8 cellular contexts compared by ENCODE assay signal in the genomic region with DNA sequence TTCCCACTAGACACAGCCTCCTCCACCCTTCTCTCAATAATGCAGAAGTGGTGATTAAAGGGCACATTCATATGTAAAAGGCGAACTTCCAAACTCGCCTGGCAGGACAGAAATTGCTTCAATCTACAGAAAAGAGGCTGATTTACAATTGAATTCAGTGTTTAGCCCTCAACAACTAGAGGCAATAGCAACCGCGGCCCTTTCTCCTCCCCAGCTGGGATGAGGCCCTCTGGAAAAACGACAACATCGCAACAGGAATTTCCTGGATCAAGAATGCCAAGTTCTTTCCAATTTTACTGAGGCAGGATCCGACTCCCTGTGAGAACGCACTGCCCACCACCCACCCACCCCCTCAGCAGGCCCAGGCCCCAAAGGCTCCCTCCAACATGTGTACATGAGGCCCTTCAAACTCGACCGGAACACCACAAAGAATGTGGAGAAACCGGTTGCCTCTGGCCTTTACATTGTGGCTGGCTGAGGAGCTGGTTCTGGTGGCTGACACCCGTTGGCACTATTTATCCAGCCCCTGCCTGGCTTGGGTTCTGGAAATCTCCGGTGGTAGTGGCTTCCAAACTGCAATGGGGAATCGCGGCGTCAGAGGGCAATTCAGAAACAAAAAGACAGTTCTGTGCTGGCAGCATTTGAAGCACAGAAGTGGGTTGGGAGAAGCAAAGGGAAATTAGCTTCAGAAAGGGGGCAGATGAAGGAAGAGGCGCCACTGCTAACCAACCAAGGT. TPM values are rescaled to one million over a fixed set of nuclear protein-coding genes. Genes with fewer than 3 reads are reported as not detected.
A peak's percentile ranks its signal among the peaks of the same experiment; 100 is the strongest.
DNase-seq lines count a peak whose midpoint lies in the region; ATAC-seq, FAIRE-seq and TF ChIP-seq lines count a peak whose summit lies in the region.

No MANE protein-coding gene starts in this region.

- BruUV-seq in K562 (replicated peaks; lab: Mats Ljungman, UMichigan): no TSS peak

- FAIRE-seq in K562 (lab: Jason Lieb, UNC): no peak

- TF ChIP-seq CTCF in NB4 (IDR thresholded peaks at IDR 0.05; ENCODE audit: low read depth, low read length): no peak
- no peak for TF ChIP-seq CTCF in K562 (IDR thresholded peaks at IDR 0.05 in 2 of 3, conservative IDR thresholded peaks at IDR 0.05 in 1 of 3; ENCODE audit: insufficient read depth in 2 of 3, low read depth in 1 of 3, low read length in 3 of 3)
- no peak for TF ChIP-seq CTCF in sigmoid colon (IDR thresholded peaks at IDR 0.05)

- in situ Hi-C loops in K562 (cut with MboI): no loop called here

- H3K27ac ChIP-seq in K562 (ENCODE audit: extremely low read depth, low read depth, low read length) (peak overlapping the region; percentile 89), iPS-18a (ENCODE audit: low read length) (peak overlapping the region; percentile 100), sigmoid colon (peak overlapping the region; percentile 94 to 97 (median 96))

- intact Hi-C loops in K562 (cut with micrococcal nuclease) (loop anchor here (5.0 kb wide), 2 partner anchors 38 to 63 kb away; partner anchors contain the start of gene ZMYND8), sigmoid colon (cut with DNase I) (loop anchor here (2.0 to 5.0 kb wide), 2 partner anchors 15 to 47 kb away; no protein-coding TSS in a partner anchor)

- CTCF ChIA-PET in K562 (lab: Yijun Ruan, JAX; ENCODE audit: low intra/inter-chr PET ratio): no interaction called here

- TF ChIP-seq RAD21 in K562 (CRISPR knock-in tag; conservative IDR thresholded peaks at IDR 0.05 in 1 of 2, IDR thresholded peaks at IDR 0.05 in 1 of 2): no peak

- TF ChIP-seq EP300 in K562 (IDR thresholded peaks at IDR 0.05; ENCODE audit: low read length) (no peak), sigmoid colon (IDR thresholded peaks at IDR 0.05) (no peak)

- TF ChIP-seq POLR2A in NB4 (IDR thresholded peaks at IDR 0.05; ENCODE audit: extremely low read depth, insufficient read length): no peak
- no peak for TF ChIP-seq POLR2A in K562 (conservative IDR thresholded peaks at IDR 0.05)
- TF ChIP-seq POLR2A in sigmoid colon (IDR thresholded peaks at IDR 0.05): no peak

- H3K9me3 ChIP-seq in K562 (replicated peaks; ENCODE audit: control insufficient read depth, insufficient read depth, low read depth, low read length) (no peaks in the 10 kb centered on the region), iPS-18a (ENCODE audit: control insufficient read depth, low read depth, low read length) (no peaks in the 10 kb centered on the region), sigmoid colon (no peaks in the 10 kb centered on the region)

- peaks cover 67 to 71% of the 10 kb centered on the region in 2 experiments for H3K4me1 ChIP-seq in K562 (replicated peaks in 1 of 2; ENCODE audit: control insufficient read depth in 2 of 2, insufficient read depth in 2 of 2, low read length in 2 of 2)
- peaks cover 80% of the 10 kb centered on the region for H3K4me1 ChIP-seq in iPS-18a (ENCODE audit: control insufficient read depth, low read depth, low read length)
- peaks cover 0 to 93% (median 76%) of the 10 kb centered on the region in 4 donors for H3K4me1 ChIP-seq in sigmoid colon

- H3K4me3 ChIP-seq in NB4 (ENCODE audit: low read depth, low read length): no peak overlapping the region
- peak overlapping the region; percentile 21 for H3K4me3 ChIP-seq in K562
- H3K4me3 ChIP-seq in iPS-18a (ENCODE audit: low read length): peak overlapping the region; percentile 71
- H3K4me3 ChIP-seq in sigmoid colon: peak overlapping the region in 2 of 4 donors; percentile 26 to 30

- H2AFZ ChIP-seq in K562 (ENCODE audit: low read depth, low read length): no peak overlapping the region

- peak overlapping the region; percentile 83 for H3K4me2 ChIP-seq in K562 (ENCODE audit: insufficient read depth, low read length)

- H3K27me3 ChIP-seq in K562 (ENCODE audit: control insufficient read depth in 2 of 2, insufficient read depth in 2 of 2, low read length in 2 of 2) (no peaks in the 10 kb centered on the region), iPS-18a (ENCODE audit: control insufficient read depth, insufficient read depth, low read length) (no peaks in the 10 kb centered on the region), sigmoid colon (no peaks in the 10 kb centered on the region)

- DNase-seq in COLO829 (ENCODE audit: low spot score): peak; percentile 78
- peak; percentile 44 for DNase-seq in NB4 (ENCODE audit: low read depth)
- peak in 1 of 4 experiments; percentile 44 for DNase-seq in K562 (ENCODE audit: extremely low read depth in 1 of 4, low spot score in 3 of 4)
- peak; percentile 79 for DNase-seq in sigmoid colon
- DNase-seq in NCI-H2081 treated with DMSO at 0.1 percent for 48 hours (lab: John Stamatoyannopoulos, UW): no peak

- peak; percentile 11; the same call in 2 of the 3 replicates for ATAC-seq in K562
- no peak for ATAC-seq in GM19023 (IDR thresholded peaks at IDR 0.05; ENCODE audit: unreplicated experiment)
- no peak for ATAC-seq in HG03135 (IDR thresholded peaks at IDR 0.05; ENCODE audit: unreplicated experiment)

- peaks cover 8% of the 10 kb centered on the region for H3K9me1 ChIP-seq in K562 (ENCODE audit: control insufficient read depth, insufficient read depth, low read length)

- POLR2A ChIA-PET in K562 (lab: Yijun Ruan, JAX): interaction anchor here (0.7 to 6.4 kb wide), 7 partner anchors 9 to 135 kb away, joined by 3 to 70 read pairs (median 4); no protein-coding TSS in a partner anchor

- H3K36me3 ChIP-seq in K562 (ENCODE audit: control insufficient read depth, insufficient read depth, low read length) (peaks cover 81% of the 10 kb centered on the region), iPS-18a (ENCODE audit: control insufficient read depth, low read depth, low read length) (no peaks in the 10 kb centered on the region), sigmoid colon (no peaks in the 10 kb centered on the region)

- H3K9ac ChIP-seq in K562 (ENCODE audit: insufficient read depth in 1 of 2, low read depth in 2 of 2, low read length in 2 of 2) (peak overlapping the region; percentile 66 to 69), iPS-18a (ENCODE audit: low read length) (peak overlapping the region; percentile 98)

- H3K79me2 ChIP-seq in K562 (ENCODE audit: control insufficient read depth, insufficient read depth, low read length): peaks cover 100% of the 10 kb centered on the region

- WGBS in K562 (ENCODE audit: insufficient coverage, low coverage, missing lambda C conversion rate): 26% methylated on average over 14 of the region's 17 CpGs
- 15 to 46% methylated on average over 17 of the region's 17 CpGs for WGBS in sigmoid colon, 2 donors

- peaks cover 50% of the 10 kb centered on the region for H4K20me1 ChIP-seq in K562 (replicated peaks; ENCODE audit: control insufficient read depth, insufficient read depth, low read length)

TF ChIP-seq in K562, 482 proteins besides CTCF, POLR2A, EP300 and RAD21 (continues in another document):
- TF ChIP-seq, protein P1, sequence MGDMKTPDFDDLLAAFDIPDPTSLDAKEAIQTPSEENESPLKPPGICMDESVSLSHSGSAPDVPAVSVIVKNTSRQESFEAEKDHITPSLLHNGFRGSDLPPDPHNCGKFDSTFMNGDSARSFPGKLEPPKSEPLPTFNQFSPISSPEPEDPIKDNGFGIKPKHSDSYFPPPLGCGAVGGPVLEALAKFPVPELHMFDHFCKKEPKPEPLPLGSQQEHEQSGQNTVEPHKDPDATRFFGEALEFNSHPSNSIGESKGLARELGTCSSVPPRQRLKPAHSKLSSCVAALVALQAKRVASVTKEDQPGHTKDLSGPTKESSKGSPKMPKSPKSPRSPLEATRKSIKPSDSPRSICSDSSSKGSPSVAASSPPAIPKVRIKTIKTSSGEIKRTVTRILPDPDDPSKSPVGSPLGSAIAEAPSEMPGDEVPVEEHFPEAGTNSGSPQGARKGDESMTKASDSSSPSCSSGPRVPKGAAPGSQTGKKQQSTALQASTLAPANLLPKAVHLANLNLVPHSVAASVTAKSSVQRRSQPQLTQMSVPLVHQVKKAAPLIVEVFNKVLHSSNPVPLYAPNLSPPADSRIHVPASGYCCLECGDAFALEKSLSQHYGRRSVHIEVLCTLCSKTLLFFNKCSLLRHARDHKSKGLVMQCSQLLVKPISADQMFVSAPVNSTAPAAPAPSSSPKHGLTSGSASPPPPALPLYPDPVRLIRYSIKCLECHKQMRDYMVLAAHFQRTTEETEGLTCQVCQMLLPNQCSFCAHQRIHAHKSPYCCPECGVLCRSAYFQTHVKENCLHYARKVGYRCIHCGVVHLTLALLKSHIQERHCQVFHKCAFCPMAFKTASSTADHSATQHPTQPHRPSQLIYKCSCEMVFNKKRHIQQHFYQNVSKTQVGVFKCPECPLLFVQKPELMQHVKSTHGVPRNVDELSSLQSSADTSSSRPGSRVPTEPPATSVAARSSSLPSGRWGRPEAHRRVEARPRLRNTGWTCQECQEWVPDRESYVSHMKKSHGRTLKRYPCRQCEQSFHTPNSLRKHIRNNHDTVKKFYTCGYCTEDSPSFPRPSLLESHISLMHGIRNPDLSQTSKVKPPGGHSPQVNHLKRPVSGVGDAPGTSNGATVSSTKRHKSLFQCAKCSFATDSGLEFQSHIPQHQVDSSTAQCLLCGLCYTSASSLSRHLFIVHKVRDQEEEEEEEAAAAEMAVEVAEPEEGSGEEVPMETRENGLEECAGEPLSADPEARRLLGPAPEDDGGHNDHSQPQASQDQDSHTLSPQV (IDR thresholded peaks at IDR 0.05): peak; percentile 42; the same call in 1 of the 2 replicates
- no peak for TF ChIP-seq ZNF785 (CRISPR knock-in tag; IDR thresholded peaks at IDR 0.05)
- TF ChIP-seq EWSR1 (IDR thresholded peaks at IDR 0.05; ENCODE audit: borderline replicate concordance, low read depth, partially characterized antibody): peak; percentile 90

RNA-seq across cellular contexts. Expression of gene ZMYND8, which starts 36.8 kb away (rescaled TPM):
- total RNA-seq in K562 (2011; cell fraction: chromatin; rRNA removed; ENCODE audit: low replicate concordance): 399 and 515 TPM in 2 replicates
- 184 and 194 TPM in 2 replicates for total RNA-seq in K562 (2011; cell fraction: nucleolus; rRNA removed)
- 232 and 241 TPM in 2 replicates for total RNA-seq in K562 (2011; cell fraction: nucleoplasm; rRNA removed)
- total RNA-seq in K562 (2014; rRNA removed): 51.8 and 62.6 TPM in 2 replicates
- total RNA-seq in K562 (2014; rRNA removed; fragmentation: Illumina TruSeq; extraction: Trizol): 71.9 and 79.2 TPM in 2 replicates
- 65.3 and 67.3 TPM in 2 replicates for total RNA-seq in K562 (2015; rRNA removed; fragmentation: Illumina TruSeq; extraction: Trizol)
- total RNA-seq in K562 (2021): 129 and 148 TPM in 2 replicates
- 80.8 and 95.0 TPM in 2 replicates for polyA plus RNA-seq in K562 (2011; rRNA removed)
- 42.9 and 46.7 TPM in 2 replicates for polyA plus RNA-seq in K562 (2011; cell fraction: cytosol; rRNA removed)
- polyA plus RNA-seq in K562 (2011; cell fraction: nucleus; rRNA removed): 147 and 184 TPM in 2 replicates
- 48.4 and 62.9 TPM in 2 replicates for polyA plus RNA-seq in K562 (2012)
- polyA plus RNA-seq in K562 (2014; fragmentation: Illumina TruSeq; extraction: Trizol): 97.2 and 121 TPM in 2 replicates
- 10 to 100 TPM; 31.8 to 58.0 TPM for polyA plus RNA-seq in K562 (2014; fragmentation: Nextera tagmentation; extraction: Ambion mirVana)
- polyA plus RNA-seq in K562 (2014; rRNA removed): 63.9 and 79.5 TPM in 2 replicates
- 140 and 160 TPM in 2 replicates for polyA minus RNA-seq in K562 (2011; rRNA and poly(A)+ RNA removed)
- polyA minus RNA-seq in K562 (2011; cell fraction: cytosol; rRNA and poly(A)+ RNA removed): 71.6 and 73.2 TPM in 2 replicates
- polyA minus RNA-seq in K562 (2011; cell fraction: nucleus; rRNA and poly(A)+ RNA removed): 125 and 198 TPM in 2 replicates
- total RNA-seq in sigmoid colon: 10 to 100 TPM; 24.8 to 46.0 (median 29.3) TPM
- polyA plus RNA-seq in sigmoid colon: 10 to 100 TPM in 2 of 3 donors, 1 to 10 TPM in 1; 7.8 to 23.2 (median 11.3) TPM
